1 cellular context compared by ENCODE assay signal in the genomic region with DNA sequence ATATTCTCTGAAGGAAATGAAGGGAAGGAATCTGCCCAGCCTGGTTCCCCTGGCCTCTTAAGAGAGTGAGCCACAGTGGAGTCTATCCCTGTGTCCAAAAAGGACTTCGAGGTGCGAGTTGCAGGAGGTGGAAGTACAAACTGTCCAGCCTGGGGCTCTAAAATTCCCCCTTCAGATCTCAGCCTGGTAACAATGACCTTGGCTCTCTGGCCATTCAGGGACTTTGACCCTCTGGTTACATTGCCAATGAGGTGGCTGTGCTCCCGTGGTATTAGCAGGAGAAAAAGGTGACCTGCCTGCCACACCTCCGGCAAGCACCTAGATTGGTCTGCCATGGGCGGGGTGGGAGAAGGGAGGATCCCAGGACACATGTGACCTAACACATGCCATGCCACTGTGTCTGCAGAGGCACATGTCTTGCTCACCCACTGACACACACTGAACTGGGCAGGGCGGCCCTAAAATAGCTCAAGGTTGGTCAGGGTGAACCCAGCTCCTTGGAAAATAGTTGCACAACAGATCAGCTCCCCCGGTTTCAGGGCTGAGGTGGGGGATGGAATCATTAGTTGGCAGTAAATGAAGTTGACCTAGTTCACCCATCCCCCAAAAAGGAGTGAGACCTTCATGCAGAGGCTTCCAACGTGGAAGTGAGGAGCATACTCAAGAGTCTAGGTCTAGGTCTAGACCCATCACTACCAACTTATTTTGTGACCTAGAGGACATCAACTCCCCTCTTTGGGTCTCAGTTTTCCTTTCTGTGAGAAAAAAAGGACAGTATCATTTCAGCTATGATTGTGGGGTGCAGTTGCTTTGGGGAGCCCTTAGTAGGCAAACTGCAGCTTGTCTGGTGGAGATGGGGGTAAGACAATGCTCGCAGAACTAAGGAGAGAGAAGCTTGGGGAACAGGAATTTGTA.
TF ChIP-seq lines count a peak whose summit lies in the region.

No MANE protein-coding gene starts in this region.

TF ChIP-seq in GM12878, 131 proteins besides CTCF, POLR2A, EP300 and RAD21:
- TF ChIP-seq ZNF207 (IDR thresholded peaks at IDR 0.05; ENCODE audit: borderline replicate concordance) = no peak
- TF ChIP-seq RUNX3 (IDR thresholded peaks at IDR 0.05; ENCODE audit: low read length) = no peak
- TF ChIP-seq, protein P1, sequence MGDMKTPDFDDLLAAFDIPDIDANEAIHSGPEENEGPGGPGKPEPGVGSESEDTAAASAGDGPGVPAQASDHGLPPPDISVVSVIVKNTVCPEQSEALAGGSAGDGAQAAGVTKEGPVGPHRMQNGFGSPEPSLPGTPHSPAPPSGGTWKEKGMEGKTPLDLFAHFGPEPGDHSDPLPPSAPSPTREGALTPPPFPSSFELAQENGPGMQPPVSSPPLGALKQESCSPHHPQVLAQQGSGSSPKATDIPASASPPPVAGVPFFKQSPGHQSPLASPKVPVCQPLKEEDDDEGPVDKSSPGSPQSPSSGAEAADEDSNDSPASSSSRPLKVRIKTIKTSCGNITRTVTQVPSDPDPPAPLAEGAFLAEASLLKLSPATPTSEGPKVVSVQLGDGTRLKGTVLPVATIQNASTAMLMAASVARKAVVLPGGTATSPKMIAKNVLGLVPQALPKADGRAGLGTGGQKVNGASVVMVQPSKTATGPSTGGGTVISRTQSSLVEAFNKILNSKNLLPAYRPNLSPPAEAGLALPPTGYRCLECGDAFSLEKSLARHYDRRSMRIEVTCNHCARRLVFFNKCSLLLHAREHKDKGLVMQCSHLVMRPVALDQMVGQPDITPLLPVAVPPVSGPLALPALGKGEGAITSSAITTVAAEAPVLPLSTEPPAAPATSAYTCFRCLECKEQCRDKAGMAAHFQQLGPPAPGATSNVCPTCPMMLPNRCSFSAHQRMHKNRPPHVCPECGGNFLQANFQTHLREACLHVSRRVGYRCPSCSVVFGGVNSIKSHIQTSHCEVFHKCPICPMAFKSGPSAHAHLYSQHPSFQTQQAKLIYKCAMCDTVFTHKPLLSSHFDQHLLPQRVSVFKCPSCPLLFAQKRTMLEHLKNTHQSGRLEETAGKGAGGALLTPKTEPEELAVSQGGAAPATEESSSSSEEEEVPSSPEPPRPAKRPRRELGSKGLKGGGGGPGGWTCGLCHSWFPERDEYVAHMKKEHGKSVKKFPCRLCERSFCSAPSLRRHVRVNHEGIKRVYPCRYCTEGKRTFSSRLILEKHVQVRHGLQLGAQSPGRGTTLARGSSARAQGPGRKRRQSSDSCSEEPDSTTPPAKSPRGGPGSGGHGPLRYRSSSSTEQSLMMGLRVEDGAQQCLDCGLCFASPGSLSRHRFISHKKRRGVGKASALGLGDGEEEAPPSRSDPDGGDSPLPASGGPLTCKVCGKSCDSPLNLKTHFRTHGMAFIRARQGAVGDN (IDR thresholded peaks at IDR 0.05) = peak; percentile 97
- TF ChIP-seq BHLHE40 (IDR thresholded peaks at IDR 0.05; ENCODE audit: borderline replicate concordance in 1 of 2, low read depth in 2 of 2, low read length in 1 of 2) = peak; percentile 8 to 52; a peak in 1 of 4 replicates
- no peak for TF ChIP-seq RB1 (IDR thresholded peaks at IDR 0.05; ENCODE audit: borderline replicate concordance)
- TF ChIP-seq, protein P2, sequence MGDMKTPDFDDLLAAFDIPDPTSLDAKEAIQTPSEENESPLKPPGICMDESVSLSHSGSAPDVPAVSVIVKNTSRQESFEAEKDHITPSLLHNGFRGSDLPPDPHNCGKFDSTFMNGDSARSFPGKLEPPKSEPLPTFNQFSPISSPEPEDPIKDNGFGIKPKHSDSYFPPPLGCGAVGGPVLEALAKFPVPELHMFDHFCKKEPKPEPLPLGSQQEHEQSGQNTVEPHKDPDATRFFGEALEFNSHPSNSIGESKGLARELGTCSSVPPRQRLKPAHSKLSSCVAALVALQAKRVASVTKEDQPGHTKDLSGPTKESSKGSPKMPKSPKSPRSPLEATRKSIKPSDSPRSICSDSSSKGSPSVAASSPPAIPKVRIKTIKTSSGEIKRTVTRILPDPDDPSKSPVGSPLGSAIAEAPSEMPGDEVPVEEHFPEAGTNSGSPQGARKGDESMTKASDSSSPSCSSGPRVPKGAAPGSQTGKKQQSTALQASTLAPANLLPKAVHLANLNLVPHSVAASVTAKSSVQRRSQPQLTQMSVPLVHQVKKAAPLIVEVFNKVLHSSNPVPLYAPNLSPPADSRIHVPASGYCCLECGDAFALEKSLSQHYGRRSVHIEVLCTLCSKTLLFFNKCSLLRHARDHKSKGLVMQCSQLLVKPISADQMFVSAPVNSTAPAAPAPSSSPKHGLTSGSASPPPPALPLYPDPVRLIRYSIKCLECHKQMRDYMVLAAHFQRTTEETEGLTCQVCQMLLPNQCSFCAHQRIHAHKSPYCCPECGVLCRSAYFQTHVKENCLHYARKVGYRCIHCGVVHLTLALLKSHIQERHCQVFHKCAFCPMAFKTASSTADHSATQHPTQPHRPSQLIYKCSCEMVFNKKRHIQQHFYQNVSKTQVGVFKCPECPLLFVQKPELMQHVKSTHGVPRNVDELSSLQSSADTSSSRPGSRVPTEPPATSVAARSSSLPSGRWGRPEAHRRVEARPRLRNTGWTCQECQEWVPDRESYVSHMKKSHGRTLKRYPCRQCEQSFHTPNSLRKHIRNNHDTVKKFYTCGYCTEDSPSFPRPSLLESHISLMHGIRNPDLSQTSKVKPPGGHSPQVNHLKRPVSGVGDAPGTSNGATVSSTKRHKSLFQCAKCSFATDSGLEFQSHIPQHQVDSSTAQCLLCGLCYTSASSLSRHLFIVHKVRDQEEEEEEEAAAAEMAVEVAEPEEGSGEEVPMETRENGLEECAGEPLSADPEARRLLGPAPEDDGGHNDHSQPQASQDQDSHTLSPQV (IDR thresholded peaks at IDR 0.05) = peak; percentile 85; the same call in 1 of the 2 replicates
- no peak for TF ChIP-seq ETV6 (conservative IDR thresholded peaks at IDR 0.05 in 1 of 2, IDR thresholded peaks at IDR 0.05 in 1 of 2; ENCODE audit: borderline replicate concordance in 1 of 2, low read depth in 1 of 2)
- TF ChIP-seq RAD51 (IDR thresholded peaks at IDR 0.05) = peak; percentile 68
- TF ChIP-seq TBL1XR1 (IDR thresholded peaks at IDR 0.05; ENCODE audit: low read depth, low read length) = no peak
- TF ChIP-seq, protein P3, sequence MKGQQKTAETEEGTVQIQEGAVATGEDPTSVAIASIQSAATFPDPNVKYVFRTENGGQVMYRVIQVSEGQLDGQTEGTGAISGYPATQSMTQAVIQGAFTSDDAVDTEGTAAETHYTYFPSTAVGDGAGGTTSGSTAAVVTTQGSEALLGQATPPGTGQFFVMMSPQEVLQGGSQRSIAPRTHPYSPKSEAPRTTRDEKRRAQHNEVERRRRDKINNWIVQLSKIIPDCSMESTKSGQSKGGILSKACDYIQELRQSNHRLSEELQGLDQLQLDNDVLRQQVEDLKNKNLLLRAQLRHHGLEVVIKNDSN (IDR thresholded peaks at IDR 0.05; ENCODE audit: borderline replicate concordance, extremely low read length, insufficient read depth, low read depth, low read length) = peak; percentile 19
- TF ChIP-seq, protein P4, sequence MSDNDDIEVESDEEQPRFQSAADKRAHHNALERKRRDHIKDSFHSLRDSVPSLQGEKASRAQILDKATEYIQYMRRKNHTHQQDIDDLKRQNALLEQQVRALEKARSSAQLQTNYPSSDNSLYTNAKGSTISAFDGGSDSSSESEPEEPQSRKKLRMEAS (IDR thresholded peaks at IDR 0.05; ENCODE audit: low read depth, low read length) = peak; percentile 48
- TF ChIP-seq, protein P5, sequence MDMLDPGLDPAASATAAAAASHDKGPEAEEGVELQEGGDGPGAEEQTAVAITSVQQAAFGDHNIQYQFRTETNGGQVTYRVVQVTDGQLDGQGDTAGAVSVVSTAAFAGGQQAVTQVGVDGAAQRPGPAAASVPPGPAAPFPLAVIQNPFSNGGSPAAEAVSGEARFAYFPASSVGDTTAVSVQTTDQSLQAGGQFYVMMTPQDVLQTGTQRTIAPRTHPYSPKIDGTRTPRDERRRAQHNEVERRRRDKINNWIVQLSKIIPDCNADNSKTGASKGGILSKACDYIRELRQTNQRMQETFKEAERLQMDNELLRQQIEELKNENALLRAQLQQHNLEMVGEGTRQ (IDR thresholded peaks at IDR 0.05; ENCODE audit: borderline replicate concordance, low read depth, low read length) = peak; percentile 6; the same call in 1 of the 2 replicates
- no peak for TF ChIP-seq SPI1 (IDR thresholded peaks at IDR 0.05; ENCODE audit: borderline replicate concordance, insufficient read depth, low read depth, low read length)
- no peak for TF ChIP-seq IKZF2 (IDR thresholded peaks at IDR 0.05)
- TF ChIP-seq, protein P6, sequence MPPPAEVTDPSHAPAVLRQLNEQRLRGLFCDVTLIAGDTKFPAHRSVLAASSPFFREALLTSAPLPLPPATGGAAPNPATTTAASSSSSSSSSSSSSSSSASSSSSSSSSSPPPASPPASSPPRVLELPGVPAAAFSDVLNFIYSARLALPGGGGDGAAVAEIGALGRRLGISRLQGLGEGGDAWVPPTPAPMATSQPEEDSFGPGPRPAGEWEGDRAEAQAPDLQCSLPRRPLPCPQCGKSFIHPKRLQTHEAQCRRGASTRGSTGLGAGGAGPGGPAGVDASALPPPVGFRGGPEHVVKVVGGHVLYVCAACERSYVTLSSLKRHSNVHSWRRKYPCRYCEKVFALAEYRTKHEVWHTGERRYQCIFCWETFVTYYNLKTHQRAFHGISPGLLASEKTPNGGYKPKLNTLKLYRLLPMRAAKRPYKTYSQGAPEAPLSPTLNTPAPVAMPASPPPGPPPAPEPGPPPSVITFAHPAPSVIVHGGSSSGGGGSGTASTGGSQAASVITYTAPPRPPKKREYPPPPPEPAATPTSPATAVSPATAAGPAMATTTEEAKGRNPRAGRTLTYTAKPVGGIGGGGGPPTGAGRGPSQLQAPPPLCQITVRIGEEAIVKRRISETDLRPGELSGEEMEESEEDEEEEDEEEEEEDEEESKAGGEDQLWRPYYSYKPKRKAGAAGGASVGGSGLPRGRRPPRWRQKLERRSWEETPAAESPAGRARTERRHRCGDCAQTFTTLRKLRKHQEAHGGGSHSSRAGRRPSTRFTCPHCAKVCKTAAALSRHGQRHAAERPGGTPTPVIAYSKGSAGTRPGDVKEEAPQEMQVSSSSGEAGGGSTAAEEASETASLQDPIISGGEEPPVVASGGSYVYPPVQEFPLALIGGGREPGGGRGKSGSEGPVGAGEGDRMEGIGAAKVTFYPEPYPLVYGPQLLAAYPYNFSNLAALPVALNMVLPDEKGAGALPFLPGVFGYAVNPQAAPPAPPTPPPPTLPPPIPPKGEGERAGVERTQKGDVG (CRISPR knock-in tag; IDR thresholded peaks at IDR 0.05) = peak; percentile 54; the same call in 1 of the 2 replicates
